In the genomic region with DNA sequence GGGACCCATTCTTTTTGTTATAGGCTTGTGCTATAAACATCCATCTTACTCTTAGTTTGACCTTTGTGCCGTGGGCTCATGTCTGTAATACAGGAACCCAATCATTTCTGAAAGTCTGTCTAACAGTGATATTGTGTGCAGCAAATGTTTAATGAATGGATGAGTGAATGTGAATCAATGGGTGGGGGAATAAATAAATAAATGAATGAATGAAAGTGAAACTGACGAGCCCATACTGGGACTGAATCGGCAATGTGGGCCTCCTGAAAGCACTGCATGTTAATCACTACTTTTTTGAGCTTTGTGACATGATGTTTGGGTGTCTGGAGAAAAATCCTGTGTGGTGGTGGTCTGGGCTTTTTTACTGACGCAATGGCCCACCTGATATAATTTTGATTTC, we compare ENCODE assay signal across 12 cellular contexts.
DNase-seq lines count a peak whose midpoint lies in the region; ATAC-seq and TF ChIP-seq lines count a peak whose summit lies in the region.
"Had no signal": no experiment of that assay in that cellular context is flagged by ENCODE, and none has a peak within 500 bp of the region (broad histone marks: within the 10 kb centered on the region; RNA-seq: fewer than 3 reads in every experiment).

No MANE protein-coding gene starts in this region.

- no TSS peak for BruUV-seq in PC-3 (replicated peaks; lab: Mats Ljungman, UMichigan)

- peak overlapping the region; percentile 91 to 98 (median 91) for H3K27ac Mint-ChIP-seq in CD4-positive, CD25-positive, alpha-beta regulatory T cell

- H2AFZ ChIP-seq in PC-3 (ENCODE audit: low read length), result no peak overlapping the region

- no peak overlapping the region for H3K9ac ChIP-seq in PC-3 (ENCODE audit: low read length)

- H3K9me3 Mint-ChIP-seq in CD4-positive, CD25-positive, alpha-beta regulatory T cell, result no peaks in the 10 kb centered on the region

- no peaks in the 10 kb centered on the region for H3K79me2 ChIP-seq in PC-3 (ENCODE audit: low read length)

- DNase-seq in CD4-positive, CD25-positive, alpha-beta regulatory T cell, result peak in 2 of 3 donors; percentile 43 to 72
- DNase-seq in GM20000 (ENCODE audit: low spot score) (peak; percentile 36), PC-3 (no peak), caudate nucleus (lab: John Stamatoyannopoulos, UW) (no peak), Ammon's horn (ENCODE audit: low spot score) (no peak), DMS53 treated with DMSO at 0.1 percent for 48 hours (lab: John Stamatoyannopoulos, UW; ENCODE audit: unreplicated experiment) (no peak), globus pallidus (ENCODE audit: low spot score) (no peak), NOMO-1 treated with DMSO at 0.1 percent for 48 hours (lab: John Stamatoyannopoulos, UW; ENCODE audit: unreplicated experiment) (no peak)
- DNase-seq: left ventricle myocardium superior, NCI-H748 treated with DMSO at 0.1 percent for 48 hours, small intestine, thyroid gland had no signal

- CTCF ChIA-PET in PC-3 (lab: Charles Lee), result no interaction called here

- H3K4me1 ChIP-seq in CD4-positive, CD25-positive, alpha-beta regulatory T cell (ENCODE audit: control insufficient read depth, insufficient read depth, low read length, poor library complexity, severe bottlenecking), result peaks cover 44% of the 10 kb centered on the region
- H3K4me1 ChIP-seq in PC-3 (ENCODE audit: insufficient read depth, low read length), result peaks cover 6% of the 10 kb centered on the region
- H3K4me1 ChIP-seq: thyroid gland had no signal

- peak overlapping the region; percentile 54 for H3K4me2 ChIP-seq in PC-3 (ENCODE audit: low read length)

- H3K4me1 Mint-ChIP-seq in CD4-positive, CD25-positive, alpha-beta regulatory T cell, result peaks cover 29 to 63% (median 45%) of the 10 kb centered on the region in 4 donors

- no peaks in the 10 kb centered on the region for H3K9me3 ChIP-seq in CD4-positive, CD25-positive, alpha-beta regulatory T cell (ENCODE audit: control insufficient read depth in 2 of 2, low read length in 2 of 2)
- H3K9me3 ChIP-seq in PC-3 (ENCODE audit: low read length), result no peaks in the 10 kb centered on the region
- H3K9me3 ChIP-seq: thyroid gland had no signal

- H3K27me3 ChIP-seq in CD4-positive, CD25-positive, alpha-beta regulatory T cell (ENCODE audit: control insufficient read depth, insufficient read depth, low read length), result no peaks in the 10 kb centered on the region
- no peaks in the 10 kb centered on the region for H3K27me3 ChIP-seq in PC-3 (ENCODE audit: low read length)
- H3K27me3 ChIP-seq: thyroid gland had no signal

- peak overlapping the region; percentile 67 to 94 (median 92) for H3K4me3 Mint-ChIP-seq in CD4-positive, CD25-positive, alpha-beta regulatory T cell

- peaks cover 3% of the 10 kb centered on the region for H3K36me3 ChIP-seq in CD4-positive, CD25-positive, alpha-beta regulatory T cell (ENCODE audit: control insufficient read depth, insufficient read depth, low read length)
- no peaks in the 10 kb centered on the region for H3K36me3 ChIP-seq in PC-3 (ENCODE audit: low read depth, low read length)
- H3K36me3 ChIP-seq: thyroid gland had no signal

- H4K20me1 ChIP-seq in PC-3 (ENCODE audit: low read length), result no peaks in the 10 kb centered on the region

- no peaks in the 10 kb centered on the region for H3F3A ChIP-seq in PC-3 (ENCODE audit: low read length, unreplicated experiment)

- TF ChIP-seq CTCF in GM20000 (IDR thresholded peaks at IDR 0.05; ENCODE audit: extremely low read depth, missing control alignments) (no peak), PC-3 (conservative IDR thresholded peaks at IDR 0.05; ENCODE audit: low read depth, low read length) (no peak)

- intact Hi-C loops in PC-3 (cut with micrococcal nuclease), result loop anchor here (5.0 kb wide), 1 partner anchor 84 kb away; no protein-coding TSS in a partner anchor

- H3K4me3 ChIP-seq in CD4-positive, CD25-positive, alpha-beta regulatory T cell (ENCODE audit: low read depth, low read length), result peak overlapping the region; percentile 89
- 0 out of 2 replicates have a peak overlapping the region, but pooled peaks have one; percentile 6 for H3K4me3 ChIP-seq in PC-3 (ENCODE audit: low read length)
- H3K4me3 ChIP-seq: thyroid gland had no signal

- no peaks in the 10 kb centered on the region for H3K36me3 Mint-ChIP-seq in CD4-positive, CD25-positive, alpha-beta regulatory T cell

- peak; percentile 49 to 50 for ATAC-seq in CD4-positive, CD25-positive, alpha-beta regulatory T cell (ENCODE audit: low read depth in 2 of 2)
- no peak for ATAC-seq in PC-3

- POLR2A ChIA-PET in PC-3 (lab: Charles Lee; ENCODE audit: unreplicated experiment), result interaction anchor here (0.6 kb wide), 1 partner anchor 80 kb away, joined by 3 read pairs; no protein-coding TSS in a partner anchor

- no peaks in the 10 kb centered on the region for H3K9me2 ChIP-seq in PC-3 (replicated peaks; ENCODE audit: low read length)

- peak overlapping the region; percentile 77 for H3K27ac ChIP-seq in CD4-positive, CD25-positive, alpha-beta regulatory T cell (ENCODE audit: insufficient read depth, low read length, poor library complexity, severe bottlenecking)
- H3K27ac ChIP-seq in PC-3 (ENCODE audit: low read length), result no peak overlapping the region
- peak overlapping the region; percentile 20 for H3K27ac ChIP-seq in caudate nucleus (ENCODE audit: low read depth, low read length)
- H3K27ac ChIP-seq: thyroid gland had no signal

- H3K27me3 Mint-ChIP-seq in CD4-positive, CD25-positive, alpha-beta regulatory T cell, result no peaks in the 10 kb centered on the region

Comparison
In these comparisons a context has a peak if more than half of its experiments do, and no peak if none do; other contexts are left out.
1. DNase-seq: peak in CD4-positive, CD25-positive, alpha-beta regulatory T cell (2 of 3) and GM20000 (single experiment); none in PC-3 (single experiment), caudate nucleus (0 of 61), Ammon's horn (single experiment), DMS53 treated with DMSO at 0.1 percent for 48 hours (single experiment), globus pallidus (single experiment) and NOMO-1 treated with DMSO at 0.1 percent for 48 hours (single experiment).